Comparison of ENCODE assay signal across 18 cellular contexts in the genomic region with DNA sequence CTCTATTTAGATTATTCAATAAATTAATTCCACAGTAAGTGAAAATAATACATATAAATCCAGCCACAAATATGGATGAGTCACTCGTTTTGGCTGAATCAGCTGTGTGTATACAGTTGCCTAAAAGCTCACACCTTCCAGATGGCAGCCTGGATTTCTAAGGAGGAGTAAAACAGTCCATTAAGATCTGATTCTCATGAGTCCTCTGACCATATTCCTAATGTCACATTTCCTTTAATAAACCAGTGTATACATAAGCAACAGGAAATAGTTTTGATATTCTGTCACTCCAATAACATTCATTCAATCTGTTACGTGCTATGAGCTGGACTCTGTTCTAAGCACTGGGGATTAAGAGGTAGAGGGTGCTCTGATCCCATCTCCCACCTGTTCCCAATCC.
DNase-seq lines count a peak whose midpoint lies in the region; ATAC-seq, FAIRE-seq and TF ChIP-seq lines count a peak whose summit lies in the region.
"Had no signal": no experiment of that assay in that cellular context is flagged by ENCODE, and none has a peak within 500 bp of the region (broad histone marks: within the 10 kb centered on the region; RNA-seq: fewer than 3 reads in every experiment).

No MANE protein-coding gene starts in this region.

- FAIRE-seq in H54 (lab: Jason Lieb, UNC) = peak; percentile 87
- FAIRE-seq: kidney had no signal

- DNase-seq in H54 (ENCODE audit: insufficient read length, low spot score) (peak; percentile 21), adipocyte (ENCODE audit: low read depth) (peak; percentile 49), fibroblast of pulmonary artery (ENCODE audit: low read depth) (peak; percentile 73), SHP77 treated with DMSO at 0.1 percent for 48 hours (lab: John Stamatoyannopoulos, UW) (no peak), WERI-Rb-1 (no peak), AML-193 (lab: John Stamatoyannopoulos, UW) (no peak)
- DNase-seq: activated CD8-positive, alpha-beta T cell treated with anti-CD3 and anti-CD28 coated beads, Interleukin-2, amount 10 ng/mL, durations not matched to agents 7 days and 5 days; activated effector memory CD4-positive, alpha-beta T cell treated with anti-CD3 and anti-CD28 coated beads, Interleukin-2, amount 50 U/mL, for 16 hours; central memory CD4-positive, alpha-beta T cell; KBM-7; kidney; NCI-H1694 treated with DMSO at 0.1 percent for 48 hours; NCI-H69; substantia nigra had no signal

- peaks cover 58% of the 10 kb centered on the region for H3K36me3 ChIP-seq in adipocyte (ENCODE audit: control insufficient read depth, insufficient read depth, low read length, severe bottlenecking)
- peaks cover 16% of the 10 kb centered on the region for H3K36me3 ChIP-seq in WERI-Rb-1

- H3K4me3 ChIP-seq in adipocyte (ENCODE audit: low read length) (no peak overlapping the region), fibroblast of pulmonary artery (replicated peaks; ENCODE audit: low read depth, low read length) (no peak overlapping the region), WERI-Rb-1 (ENCODE audit: low read depth, low read length) (no peak overlapping the region)
- H3K4me3 ChIP-seq: esophagus muscularis mucosa had no signal

- ATAC-seq in GM21529 (IDR thresholded peaks at IDR 0.05; ENCODE audit: unreplicated experiment) = no peak
- ATAC-seq: activated CD8-positive, alpha-beta T cell treated with anti-CD3 and anti-CD28 coated beads, Interleukin-2, amount 10 ng/mL, durations not matched to agents 7 days and 5 days; natural killer cell treated with Interleukin-12 subunit alpha and Interleukin-12 subunit beta and Interleukin-15 and Interleukin-18, amount 100 ng/mL, for 72 hours; Right ventricle myocardium inferior had no signal

- peaks cover 13% of the 10 kb centered on the region for H3K4me1 ChIP-seq in adipocyte (ENCODE audit: control insufficient read depth, insufficient read depth, low read length)
- H3K4me1 ChIP-seq: esophagus muscularis mucosa had no signal

- H3K27ac ChIP-seq in WERI-Rb-1 = no peak overlapping the region
- H3K27ac ChIP-seq: esophagus muscularis mucosa had no signal

- H3K27me3 ChIP-seq in adipocyte (replicated peaks; ENCODE audit: control insufficient read depth, insufficient read depth, low read length) (no peaks in the 10 kb centered on the region), WERI-Rb-1 (ENCODE audit: insufficient read depth, low read depth, severe bottlenecking) (no peaks in the 10 kb centered on the region)
- H3K27me3 ChIP-seq: esophagus muscularis mucosa had no signal

- TF ChIP-seq CTCF in fibroblast of pulmonary artery (IDR thresholded peaks at IDR 0.05; ENCODE audit: low read length, missing control alignments) (no peak), WERI-Rb-1 (IDR thresholded peaks at IDR 0.05; ENCODE audit: low read depth, low read length) (no peak)

- TF ChIP-seq POLR2A in H54 (IDR thresholded peaks at IDR 0.05; ENCODE audit: low read depth, low read length) = no peak

- H3K9ac ChIP-seq in adipocyte (ENCODE audit: low read length) = no peak overlapping the region

- H3K9me3 ChIP-seq in adipocyte (ENCODE audit: control insufficient read depth, low read length) (no peaks in the 10 kb centered on the region), WERI-Rb-1 (ENCODE audit: severe bottlenecking) (no peaks in the 10 kb centered on the region)
- H3K9me3 ChIP-seq: esophagus muscularis mucosa had no signal

Comparison
In these comparisons a context has a peak if more than half of its experiments do, and no peak if none do; other contexts are left out.
1. DNase-seq: peak in H54 (single experiment), adipocyte (single experiment) and fibroblast of pulmonary artery (single experiment); none in SHP77 treated with DMSO at 0.1 percent for 48 hours (single experiment), WERI-Rb-1 (single experiment) and AML-193 (0 of 2).